ENCODE assay signal across 2 cellular contexts in genomic region chr12:93594766-93595165, GRCh38.
TF ChIP-seq lines count a peak whose summit lies in the region.

No MANE protein-coding gene starts in this region.

TF ChIP-seq in SK-N-SH, 30 proteins besides CTCF, POLR2A, EP300 and RAD21 (continued from another document):
- TF ChIP-seq ZBTB33 (IDR thresholded peaks at IDR 0.05; ENCODE audit: borderline replicate concordance, low read depth), result no peak
- TF ChIP-seq, protein P1, sequence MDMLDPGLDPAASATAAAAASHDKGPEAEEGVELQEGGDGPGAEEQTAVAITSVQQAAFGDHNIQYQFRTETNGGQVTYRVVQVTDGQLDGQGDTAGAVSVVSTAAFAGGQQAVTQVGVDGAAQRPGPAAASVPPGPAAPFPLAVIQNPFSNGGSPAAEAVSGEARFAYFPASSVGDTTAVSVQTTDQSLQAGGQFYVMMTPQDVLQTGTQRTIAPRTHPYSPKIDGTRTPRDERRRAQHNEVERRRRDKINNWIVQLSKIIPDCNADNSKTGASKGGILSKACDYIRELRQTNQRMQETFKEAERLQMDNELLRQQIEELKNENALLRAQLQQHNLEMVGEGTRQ (IDR thresholded peaks at IDR 0.05; ENCODE audit: borderline replicate concordance, low read depth, low read length), result no peak

TF ChIP-seq in SK-N-SH treated with all-trans-retinoic acid at 6 μM for 48 hours, 23 proteins besides CTCF, POLR2A, EP300 and RAD21 (continued from another document):
- TF ChIP-seq, protein P2, sequence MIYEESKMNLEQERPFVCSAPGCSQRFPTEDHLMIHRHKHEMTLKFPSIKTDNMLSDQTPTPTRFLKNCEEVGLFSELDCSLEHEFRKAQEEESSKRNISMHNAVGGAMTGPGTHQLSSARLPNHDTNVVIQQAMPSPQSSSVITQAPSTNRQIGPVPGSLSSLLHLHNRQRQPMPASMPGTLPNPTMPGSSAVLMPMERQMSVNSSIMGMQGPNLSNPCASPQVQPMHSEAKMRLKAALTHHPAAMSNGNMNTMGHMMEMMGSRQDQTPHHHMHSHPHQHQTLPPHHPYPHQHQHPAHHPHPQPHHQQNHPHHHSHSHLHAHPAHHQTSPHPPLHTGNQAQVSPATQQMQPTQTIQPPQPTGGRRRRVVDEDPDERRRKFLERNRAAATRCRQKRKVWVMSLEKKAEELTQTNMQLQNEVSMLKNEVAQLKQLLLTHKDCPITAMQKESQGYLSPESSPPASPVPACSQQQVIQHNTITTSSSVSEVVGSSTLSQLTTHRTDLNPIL (CRISPR knock-in tag; IDR thresholded peaks at IDR 0.05; ENCODE audit: low read depth), result no peak
- TF ChIP-seq ZNF565 (CRISPR knock-in tag; conservative IDR thresholded peaks at IDR 0.05; ENCODE audit: low read depth) (no peak), PATZ1 (CRISPR knock-in tag; IDR thresholded peaks at IDR 0.05; ENCODE audit: borderline replicate concordance) (no peak), OSR1 (CRISPR knock-in tag; IDR thresholded peaks at IDR 0.05) (no peak), GLIS3 (CRISPR knock-in tag; IDR thresholded peaks at IDR 0.05) (no peak), TCF4 (CRISPR knock-in tag; IDR thresholded peaks at IDR 0.05; ENCODE audit: borderline replicate concordance) (no peak)
